1 cellular context compared by ENCODE assay signal in the genomic region with DNA sequence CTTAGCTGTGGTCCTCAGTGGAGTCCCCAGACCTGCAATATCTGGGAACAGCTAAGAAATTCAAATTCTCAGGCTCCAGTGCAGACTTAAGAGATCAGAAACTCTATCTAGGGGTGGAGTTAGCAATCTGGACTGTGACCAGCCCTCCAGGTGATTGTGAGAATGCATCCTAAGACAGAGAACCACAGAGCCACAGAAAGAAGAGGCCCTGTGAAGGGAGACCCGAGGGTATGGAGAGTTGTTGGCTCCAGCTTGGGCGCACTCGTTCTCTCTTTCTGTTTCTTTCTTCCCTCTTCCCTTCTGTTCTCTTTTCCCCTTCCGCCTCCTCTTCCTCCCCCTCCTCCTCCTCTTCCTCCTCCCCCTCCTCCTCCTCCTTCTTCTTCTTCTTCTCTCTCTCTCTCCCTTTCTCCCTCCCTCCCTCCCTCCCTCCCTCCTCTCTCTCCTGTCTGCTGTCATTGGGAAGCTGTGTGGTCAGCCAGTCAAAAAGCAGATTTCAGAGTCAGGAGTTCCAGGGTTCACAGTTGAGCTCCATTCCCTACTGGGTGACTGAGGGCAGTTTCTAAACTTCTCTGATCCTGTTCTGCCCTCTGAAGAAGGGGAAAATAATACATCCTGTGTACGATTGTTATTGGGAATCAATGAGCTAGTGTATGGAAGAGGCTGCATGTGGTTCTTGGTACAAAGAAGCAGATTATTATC.
TF ChIP-seq lines count a peak whose summit lies in the region.

No MANE protein-coding gene starts in this region.

TF ChIP-seq in WTC11, 78 proteins besides CTCF, POLR2A, EP300 and RAD21 (continued from another document):
- TF ChIP-seq ZNF671 (CRISPR knock-in tag; IDR thresholded peaks at IDR 0.05) (no peak), ATF1 (CRISPR knock-in tag; IDR thresholded peaks at IDR 0.05) (no peak), JUN (CRISPR knock-in tag; IDR thresholded peaks at IDR 0.05) (no peak), FOXK1 (CRISPR knock-in tag; IDR thresholded peaks at IDR 0.05) (no peak), ZNF396 (CRISPR knock-in tag; IDR thresholded peaks at IDR 0.05; ENCODE audit: borderline replicate concordance) (no peak), NFYB (CRISPR knock-in tag; conservative IDR thresholded peaks at IDR 0.05; ENCODE audit: low read depth) (no peak), PRDM15 (CRISPR knock-in tag; IDR thresholded peaks at IDR 0.05) (no peak), FOXP1 (CRISPR knock-in tag; IDR thresholded peaks at IDR 0.05; ENCODE audit: borderline replicate concordance) (no peak)
- TF ChIP-seq, protein P1, sequence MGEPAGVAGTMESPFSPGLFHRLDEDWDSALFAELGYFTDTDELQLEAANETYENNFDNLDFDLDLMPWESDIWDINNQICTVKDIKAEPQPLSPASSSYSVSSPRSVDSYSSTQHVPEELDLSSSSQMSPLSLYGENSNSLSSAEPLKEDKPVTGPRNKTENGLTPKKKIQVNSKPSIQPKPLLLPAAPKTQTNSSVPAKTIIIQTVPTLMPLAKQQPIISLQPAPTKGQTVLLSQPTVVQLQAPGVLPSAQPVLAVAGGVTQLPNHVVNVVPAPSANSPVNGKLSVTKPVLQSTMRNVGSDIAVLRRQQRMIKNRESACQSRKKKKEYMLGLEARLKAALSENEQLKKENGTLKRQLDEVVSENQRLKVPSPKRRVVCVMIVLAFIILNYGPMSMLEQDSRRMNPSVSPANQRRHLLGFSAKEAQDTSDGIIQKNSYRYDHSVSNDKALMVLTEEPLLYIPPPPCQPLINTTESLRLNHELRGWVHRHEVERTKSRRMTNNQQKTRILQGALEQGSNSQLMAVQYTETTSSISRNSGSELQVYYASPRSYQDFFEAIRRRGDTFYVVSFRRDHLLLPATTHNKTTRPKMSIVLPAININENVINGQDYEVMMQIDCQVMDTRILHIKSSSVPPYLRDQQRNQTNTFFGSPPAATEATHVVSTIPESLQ (CRISPR knock-in tag; IDR thresholded peaks at IDR 0.05) = no peak
- TF ChIP-seq, protein P2, sequence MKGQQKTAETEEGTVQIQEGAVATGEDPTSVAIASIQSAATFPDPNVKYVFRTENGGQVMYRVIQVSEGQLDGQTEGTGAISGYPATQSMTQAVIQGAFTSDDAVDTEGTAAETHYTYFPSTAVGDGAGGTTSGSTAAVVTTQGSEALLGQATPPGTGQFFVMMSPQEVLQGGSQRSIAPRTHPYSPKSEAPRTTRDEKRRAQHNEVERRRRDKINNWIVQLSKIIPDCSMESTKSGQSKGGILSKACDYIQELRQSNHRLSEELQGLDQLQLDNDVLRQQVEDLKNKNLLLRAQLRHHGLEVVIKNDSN (CRISPR knock-in tag; IDR thresholded peaks at IDR 0.05) = no peak
